ENCODE assay signal across 13 cellular contexts in the genomic region with DNA sequence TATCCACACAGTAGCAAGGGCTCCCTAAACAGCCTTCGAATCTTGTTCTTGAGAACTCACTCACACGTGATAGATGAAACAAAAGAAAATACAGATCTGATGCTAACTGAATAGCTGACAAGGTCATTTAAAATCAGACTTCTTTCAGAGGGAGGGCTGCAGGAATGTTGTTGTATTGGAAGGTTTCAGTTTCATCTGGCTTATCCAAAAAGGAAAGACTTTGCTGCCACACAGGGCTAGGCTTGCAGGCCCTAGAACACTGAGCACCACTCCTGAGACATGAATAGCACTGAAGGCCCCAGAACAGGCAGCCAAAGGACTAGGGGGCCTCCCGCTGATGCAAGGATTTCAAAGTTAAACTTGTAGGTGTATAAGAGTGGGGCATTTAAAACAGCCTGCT. TPM values are rescaled to one million over a fixed set of nuclear protein-coding genes. Genes with fewer than 3 reads are reported as not detected.
DNase-seq lines count a peak whose midpoint lies in the region; ATAC-seq and TF ChIP-seq lines count a peak whose summit lies in the region.
"Had no signal": no experiment of that assay in that cellular context is flagged by ENCODE, and none has a peak within 500 bp of the region (broad histone marks: within the 10 kb centered on the region; RNA-seq: fewer than 3 reads in every experiment).

No MANE protein-coding gene starts in this region.

- peaks cover 64% of the 10 kb centered on the region for H3K79me2 ChIP-seq in OCI-LY1 (ENCODE audit: insufficient read depth, low read length)

- H3K27ac ChIP-seq in OCI-LY1 (ENCODE audit: low read depth, low read length, poor library complexity, severe bottlenecking): peak overlapping the region; percentile 90
- peak overlapping the region in 3 of 4 donors; percentile 16 to 59 (median 29) for H3K27ac ChIP-seq in esophagus squamous epithelium
- H3K27ac ChIP-seq: gastrocnemius medialis had no signal

- H3K27me3 Mint-ChIP-seq in CD14-positive monocyte (ENCODE audit: low read depth in 3 of 3): no peaks in the 10 kb centered on the region
- H3K27me3 Mint-ChIP-seq: activated CD4-positive, alpha-beta T cell treated with anti-CD3 and anti-CD28 coated beads, Interleukin-2, amount 10 ng/mL, durations not matched to agents 24 days and 14 days; naive thymus-derived CD8-positive, alpha-beta T cell had no signal

- peaks cover 31 to 45% of the 10 kb centered on the region in 2 donors for H3K36me3 Mint-ChIP-seq in CD14-positive monocyte

- intact Hi-C loops in CD14-positive monocyte (cut with micrococcal nuclease) (loop anchor here in 1 of 2 donors (2.0 kb wide), 1 partner anchor 15 kb away; no protein-coding TSS in a partner anchor), esophagus squamous epithelium (cut with DNase I) (no loop called here), sciatic nerve (cut with DNase I) (no loop called here)

- TF ChIP-seq CTCF in CD14-positive monocyte (IDR thresholded peaks at IDR 0.05) (no peak), OCI-LY1 (IDR thresholded peaks at IDR 0.05; ENCODE audit: low read length) (no peak), esophagus squamous epithelium (IDR thresholded peaks at IDR 0.05) (no peak)

- H3K9me3 ChIP-seq in OCI-LY1 (ENCODE audit: low read length): no peaks in the 10 kb centered on the region; the same call in 1 of the 2 replicates
- no peaks in the 10 kb centered on the region for H3K9me3 ChIP-seq in esophagus squamous epithelium
- H3K9me3 ChIP-seq: gastrocnemius medialis had no signal

- H3K27me3 ChIP-seq in OCI-LY1 (ENCODE audit: insufficient read depth, low read length) (no peaks in the 10 kb centered on the region), esophagus squamous epithelium (no peaks in the 10 kb centered on the region)
- H3K27me3 ChIP-seq: gastrocnemius medialis had no signal

- H3K9me2 ChIP-seq in OCI-LY1 (ENCODE audit: low read depth, low read length): no peaks in the 10 kb centered on the region

- peak overlapping the region; percentile 96 to 99 (median 97) for H3K27ac Mint-ChIP-seq in CD14-positive monocyte
- H3K27ac Mint-ChIP-seq: activated CD4-positive, alpha-beta T cell treated with anti-CD3 and anti-CD28 coated beads, Interleukin-2, amount 10 ng/mL, durations not matched to agents 24 days and 14 days had no signal

- H3K4me3 ChIP-seq in OCI-LY1 (ENCODE audit: low read depth, low read length, poor library complexity, severe bottlenecking) (peak overlapping the region; percentile 69), esophagus squamous epithelium (no peak overlapping the region)
- H3K4me3 ChIP-seq: gastrocnemius medialis had no signal

- peak; percentile 23 for ATAC-seq in sciatic nerve
- ATAC-seq in GM18870 (IDR thresholded peaks at IDR 0.05; ENCODE audit: unreplicated experiment): no peak
- no peak for ATAC-seq in HG03432 (IDR thresholded peaks at IDR 0.05; ENCODE audit: unreplicated experiment)
- ATAC-seq: gastrocnemius medialis; naive thymus-derived CD8-positive, alpha-beta T cell had no signal

- H3F3A ChIP-seq in OCI-LY1 (ENCODE audit: insufficient read depth, low read length): no peaks in the 10 kb centered on the region

- peak overlapping the region; percentile 88 for H3K4me2 ChIP-seq in OCI-LY1 (ENCODE audit: low read length)

- DNase-seq in CD14-positive monocyte (ENCODE audit: low spot score): no peak
- no peak for DNase-seq in esophagus squamous epithelium (lab: John Stamatoyannopoulos, UW)
- no peak for DNase-seq in sciatic nerve (ENCODE audit: low spot score)
- no peak for DNase-seq in activated CD4-positive, CD25-positive, alpha-beta regulatory T cell treated with anti-CD3 and anti-CD28 coated beads, Interleukin-2, amount 50 U/mL, for 72 hours
- DNase-seq in DMS153 (lab: John Stamatoyannopoulos, UW): no peak
- DNase-seq: activated CD4-positive, alpha-beta T cell treated with anti-CD3 and anti-CD28 coated beads, Interleukin-2, amount 10 ng/mL, durations not matched to agents 24 days and 14 days; gastrocnemius medialis; IMR-90; naive thymus-derived CD8-positive, alpha-beta T cell; NCI-H1105 treated with DMSO at 0.1 percent for 48 hours had no signal

- whole genome bisulfite sequencing in esophagus squamous epithelium, 2 donors: 39 to 41% methylated on average over 3 of the region's 3 CpGs

- peaks cover 0 to 6% (median 3%) of the 10 kb centered on the region in 7 donors for H3K9me3 Mint-ChIP-seq in CD14-positive monocyte

- peaks cover 93% of the 10 kb centered on the region for H3K4me1 Mint-ChIP-seq in CD14-positive monocyte

- H3K4me3 Mint-ChIP-seq in CD14-positive monocyte: peak overlapping the region; percentile 63 to 87
- H3K4me3 Mint-ChIP-seq: activated CD4-positive, alpha-beta T cell treated with anti-CD3 and anti-CD28 coated beads, Interleukin-2, amount 10 ng/mL, durations not matched to agents 24 days and 14 days had no signal

- H4K20me1 ChIP-seq in OCI-LY1 (ENCODE audit: insufficient read depth, low read length): no peaks in the 10 kb centered on the region

- H3K4me1 ChIP-seq in OCI-LY1 (ENCODE audit: insufficient read depth, low read length, severe bottlenecking): peaks cover 96% of the 10 kb centered on the region
- H3K4me1 ChIP-seq in esophagus squamous epithelium: peaks cover 0 to 14% (median 11%) of the 10 kb centered on the region in 3 donors
- H3K4me1 ChIP-seq: gastrocnemius medialis had no signal

- H2AFZ ChIP-seq in OCI-LY1 (ENCODE audit: low read length): no peak overlapping the region

- peak overlapping the region; percentile 83 for H3K9ac ChIP-seq in OCI-LY1 (ENCODE audit: low read length)

- TF ChIP-seq POLR2A in esophagus squamous epithelium (IDR thresholded peaks at IDR 0.05): no peak

- H3K36me3 ChIP-seq in OCI-LY1 (ENCODE audit: insufficient read depth, low read length) (peaks cover 51% of the 10 kb centered on the region), esophagus squamous epithelium (no peaks in the 10 kb centered on the region)
- H3K36me3 ChIP-seq: gastrocnemius medialis had no signal

RNA-seq across cellular contexts. Expression of a gene that starts 3.1 kb away (rescaled TPM):
- polyA plus RNA-seq in CD14-positive monocyte: 10 to 100 TPM; 11.7 to 22.0 TPM
- 1 to 10 TPM in 1 of 4 donors, under 1 TPM in 2, not detected in 1; 0.13 to 1.3 (median 0.95) TPM for total RNA-seq in esophagus squamous epithelium
- 2.0 TPM for total RNA-seq in sciatic nerve
- total RNA-seq: IMR-90 had no signal
- polyA plus RNA-seq: IMR-90 had no signal
